In the genomic region with DNA sequence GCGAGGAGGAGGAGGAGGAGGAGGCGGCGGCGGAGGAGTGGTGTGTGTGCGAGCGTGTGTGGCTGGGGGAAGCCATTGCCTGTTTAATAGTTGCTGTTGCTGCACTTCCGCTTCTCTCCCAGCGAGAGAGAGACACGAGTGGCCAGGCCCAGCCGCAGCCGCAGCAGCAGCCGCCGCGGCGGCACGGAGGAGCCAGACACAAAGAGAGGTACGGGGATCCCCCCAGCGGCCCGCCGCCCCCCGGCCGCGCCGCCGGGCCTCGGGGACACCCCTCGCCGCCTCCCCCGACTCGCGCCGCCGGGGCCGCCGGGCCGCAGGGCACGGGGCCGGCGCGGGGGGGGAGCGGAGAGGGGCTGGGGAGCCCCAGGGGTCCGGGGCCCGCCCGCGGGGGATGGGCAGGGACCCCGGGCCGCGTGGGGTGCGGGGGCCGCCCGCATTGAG, we compare ENCODE assay signal across 8 cellular contexts. TPM values are rescaled to one million over a fixed set of nuclear protein-coding genes. Genes with fewer than 3 reads are reported as not detected.
DNase-seq lines count a peak whose midpoint lies in the region; ATAC-seq and TF ChIP-seq lines count a peak whose summit lies in the region.

A gene (plus strand): TSS at position 75 of the 441 bp plus-strand sequence. CDS start 1,315 bp downstream, outside the sequence.

- TF ChIP-seq CTCF in adrenal gland (IDR thresholded peaks at IDR 0.05) (no peak), heart right ventricle (IDR thresholded peaks at IDR 0.05) (no peak), progenitor cell of endocrine pancreas (IDR thresholded peaks at IDR 0.05; ENCODE audit: unreplicated experiment) (no peak)

- H3K27ac Mint-ChIP-seq in progenitor cell of endocrine pancreas = peak within 1 kb of the TSS; percentile 98

- ATAC-seq in GM21423 (IDR thresholded peaks at IDR 0.05; ENCODE audit: unreplicated experiment) = peak; percentile 64
- ATAC-seq in heart right ventricle = peak; percentile 67 to 84 (median 80)
- ATAC-seq in aorta (ENCODE audit: low FRiP score) = peak; percentile 75

- intact Hi-C loops in adrenal gland (cut with DNase I) = loop anchor here in 1 of 2 donors (5.0 kb wide), 1 partner anchor 764 kb away; no protein-coding TSS in a partner anchor
- intact Hi-C loops in heart right ventricle (cut with DNase I) = loop anchor here in 5 of 10 donors (10.0 kb wide), 3 partner anchors 71 to 621 kb away; a partner anchor contains a TSS
- intact Hi-C loops in aorta (cut with DNase I) = loop anchor here (10.0 kb wide), 3 partner anchors 191 to 611 kb away; a partner anchor contains a TSS

- H3K27ac ChIP-seq in HUES6 (ENCODE audit: low read depth, low read length) (peak within 1 kb of the TSS; percentile 78; the same call in 1 of the 2 replicates), adrenal gland (peak within 1 kb of the TSS; percentile 39 to 90 (median 76)), heart right ventricle (peak within 1 kb of the TSS; percentile 60 to 95 (median 90)), aorta (ENCODE audit: low read depth in 1 of 2, low read length in 2 of 2) (no peak within 1 kb of the TSS)

- H3K9ac ChIP-seq in HUES6 (ENCODE audit: low read length) = peak within 1 kb of the TSS; percentile 67

- H3K27me3 Mint-ChIP-seq in progenitor cell of endocrine pancreas = no peaks in the 10 kb centered on the region

- H3K9me3 Mint-ChIP-seq in progenitor cell of endocrine pancreas (ENCODE audit: low read depth) = no peaks in the 10 kb centered on the region

- TF ChIP-seq POLR2A in adrenal gland (IDR thresholded peaks at IDR 0.05) = peak in 1 of 2 donors; percentile 34

- H3K4me3 ChIP-seq in HUES6 (ENCODE audit: low read depth, low read length) (peak within 1 kb of the TSS; percentile 84), adrenal gland (peak within 1 kb of the TSS; percentile 45 to 99 (median 88)), heart right ventricle (peak within 1 kb of the TSS; percentile 85 to 99 (median 92)), aorta (ENCODE audit: low read length in 2 of 2) (peak within 1 kb of the TSS; percentile 69 to 96)

- H3K36me3 Mint-ChIP-seq in progenitor cell of endocrine pancreas (ENCODE audit: insufficient read depth) = peaks cover 2% of the 10 kb centered on the region

- peak within 1 kb of the TSS; percentile 96 for H3K4me3 Mint-ChIP-seq in progenitor cell of endocrine pancreas (ENCODE audit: low read depth)

- peaks cover 34% of the 10 kb centered on the region for H3K4me1 ChIP-seq in HUES6 (ENCODE audit: control insufficient read depth, insufficient read depth, low read length)
- peaks cover 10 to 31% of the 10 kb centered on the region in 2 donors for H3K4me1 ChIP-seq in adrenal gland (replicated peaks in 1 of 2)
- H3K4me1 ChIP-seq in heart right ventricle = peaks cover 5 to 35% (median 31%) of the 10 kb centered on the region in 9 donors
- H3K4me1 ChIP-seq in aorta (ENCODE audit: control insufficient read depth in 1 of 2, insufficient read depth in 2 of 2, low read length in 2 of 2) = no peaks in the 10 kb centered on the region

- DNase-seq in EL (peak; percentile 77), T-helper 1 cell (peak; percentile 63 to 79 (median 68)), adrenal gland (peak; percentile 66 to 81 (median 74)), heart right ventricle (peak; percentile 79 to 80), progenitor cell of endocrine pancreas (ENCODE audit: low spot score, unreplicated experiment) (peak; percentile 30), aorta (peak; percentile 85 to 91)

- H3K36me3 ChIP-seq in HUES6 (ENCODE audit: control insufficient read depth, insufficient read depth, low read length) = peaks cover 8% of the 10 kb centered on the region; the same call in 1 of the 2 replicates
- H3K36me3 ChIP-seq in adrenal gland (replicated peaks in 1 of 2) = no peaks in the 10 kb centered on the region
- H3K36me3 ChIP-seq in heart right ventricle = peaks cover 0 to 8% (median 0%) of the 10 kb centered on the region in 9 donors
- no peaks in the 10 kb centered on the region for H3K36me3 ChIP-seq in aorta (ENCODE audit: control insufficient read depth in 1 of 2, insufficient read depth in 2 of 2, low read length in 1 of 2)

- H3K9me3 ChIP-seq in HUES6 (ENCODE audit: control insufficient read depth, insufficient read depth, low read depth, low read length) (no peaks in the 10 kb centered on the region), adrenal gland (replicated peaks in 1 of 3) (no peaks in the 10 kb centered on the region), heart right ventricle (no peaks in the 10 kb centered on the region), aorta (ENCODE audit: control insufficient read depth, low read length) (no peaks in the 10 kb centered on the region)

- H3K27me3 ChIP-seq in HUES6 (ENCODE audit: control insufficient read depth, insufficient read depth, low read length) (no peaks in the 10 kb centered on the region), adrenal gland (no peaks in the 10 kb centered on the region), heart right ventricle (no peaks in the 10 kb centered on the region), aorta (ENCODE audit: control insufficient read depth in 1 of 2, insufficient read depth in 2 of 2, low read length in 1 of 2) (no peaks in the 10 kb centered on the region)

- H3K4me1 Mint-ChIP-seq in progenitor cell of endocrine pancreas (ENCODE audit: low read depth) = peaks cover 39% of the 10 kb centered on the region

- WGBS in adrenal gland, 4 donors = 0 to 1% (median 0%) methylated on average over 8 to 50 of the region's 51 CpGs; no CpG with 5 or more reads in 1 of the 4 donors
- 0 to 1% methylated on average over 8 to 50 of the region's 51 CpGs for WGBS in heart right ventricle, 2 donors
- 0 to 1% methylated on average over 14 to 51 of the region's 51 CpGs for WGBS in aorta, 2 donors

RNA-seq across cellular contexts. Expression of the gene that starts here (rescaled TPM):
- 10 to 100 TPM; 19.4 to 68.7 (median 59.9) TPM for total RNA-seq in adrenal gland
- polyA plus RNA-seq in adrenal gland = 10 to 100 TPM; 36.0 to 80.3 (median 37.6) TPM
- total RNA-seq in heart right ventricle = 10 to 100 TPM; 59.7 to 88.8 (median 65.9) TPM
- 10 to 100 TPM; 45.2 to 64.9 TPM for polyA plus RNA-seq in heart right ventricle
- 129 and 134 TPM in 2 replicates for total RNA-seq in progenitor cell of endocrine pancreas
- total RNA-seq in aorta = 10 to 100 TPM; 87.2 to 96.8 TPM
- polyA plus RNA-seq in aorta = 100 to 1,000 TPM in 1 of 2 donors, 10 to 100 TPM in 1; 62.2 to 128 TPM

Comparison
In these comparisons a context has a peak if more than half of its experiments do, and no peak if none do; other contexts are left out.
1. DNase-seq: peak in every context shown above with its lines; median percentile 88 in aorta; 80 in heart right ventricle; 77 in EL; 74 in adrenal gland; 68 in T-helper 1 cell; 30 in progenitor cell of endocrine pancreas.
2. H3K27ac ChIP-seq: peak in HUES6 (single experiment), adrenal gland (5 of 5) and heart right ventricle (10 of 10); none in aorta (0 of 2).
3. Peak in every context shown above with its lines, with median percentiles within 50 percentile points of each other: ATAC-seq and H3K4me3 ChIP-seq.